8 cellular contexts compared by ENCODE assay signal in the genomic region with DNA sequence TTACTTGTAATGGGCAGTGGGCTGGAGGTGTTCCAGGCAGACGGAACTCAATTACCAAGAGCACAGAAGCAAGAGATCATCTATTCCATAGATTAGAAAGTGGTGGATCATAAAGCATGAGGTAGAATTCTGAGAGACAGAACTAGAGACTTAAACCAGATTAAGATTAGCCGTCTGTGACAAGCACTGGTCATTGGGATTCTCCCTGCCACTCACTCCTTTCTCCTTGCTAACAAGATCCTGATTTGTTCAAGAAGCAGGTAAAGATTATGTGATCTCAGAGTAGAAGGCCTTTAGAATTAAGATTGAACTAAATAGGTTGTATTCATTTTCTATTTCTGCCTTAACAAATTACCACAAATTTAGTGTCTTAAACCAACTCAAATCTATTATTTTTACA. TPM values are rescaled to one million over a fixed set of nuclear protein-coding genes. Genes with fewer than 3 reads are reported as not detected.
A peak's percentile ranks its signal among the peaks of the same experiment; 100 is the strongest.
DNase-seq lines count a peak whose midpoint lies in the region; ATAC-seq and TF ChIP-seq lines count a peak whose summit lies in the region.

No MANE protein-coding gene starts in this region.

- peak overlapping the region; percentile 97 for H3K4me3 Mint-ChIP-seq in MCF 10A (ENCODE audit: unreplicated experiment)
- H3K4me3 Mint-ChIP-seq in activated CD4-positive, alpha-beta memory T cell treated with anti-CD3 and anti-CD28 coated beads for 36 hours, result peak overlapping the region; percentile 95

- dilution Hi-C loops in mammary epithelial cell (cut with HindIII; ENCODE audit: low sequenced_read_pairs), result no loop called here

- H3K27ac Mint-ChIP-seq in MCF 10A (ENCODE audit: low read depth, unreplicated experiment), result peak overlapping the region; percentile 97
- H3K27ac Mint-ChIP-seq in activated CD4-positive, alpha-beta memory T cell treated with anti-CD3 and anti-CD28 coated beads for 36 hours, result peak overlapping the region; percentile 39

- H3K36me3 Mint-ChIP-seq in MCF 10A (ENCODE audit: insufficient read depth, unreplicated experiment), result peaks cover 11% of the 10 kb centered on the region
- H3K36me3 Mint-ChIP-seq in activated CD4-positive, alpha-beta memory T cell treated with anti-CD3 and anti-CD28 coated beads for 36 hours, result peaks cover 12% of the 10 kb centered on the region

- no TSS peak for BruUV-seq in MCF 10A (replicated peaks; lab: Mats Ljungman, UMichigan)
- no TSS peak for BruUV-seq in mammary epithelial cell (replicated peaks; lab: Mats Ljungman, UMichigan)

- H3K4me2 ChIP-seq in mammary epithelial cell (ENCODE audit: insufficient read depth, low read depth, low read length), result no peak overlapping the region

- peaks cover 2% of the 10 kb centered on the region for H3K27me3 ChIP-seq in mammary epithelial cell (ENCODE audit: insufficient read depth, low read length)
- H3K27me3 ChIP-seq in lower lobe of right lung (ENCODE audit: low read depth), result no peaks in the 10 kb centered on the region
- H3K27me3 ChIP-seq in tibial artery, result no peaks in the 10 kb centered on the region

- peaks cover 32% of the 10 kb centered on the region for H3K79me2 ChIP-seq in mammary epithelial cell (ENCODE audit: insufficient read depth, low read length)

- H4K20me1 ChIP-seq in mammary epithelial cell (ENCODE audit: insufficient read depth, low read length), result no peaks in the 10 kb centered on the region

- 94% methylated on average over 2 of the region's 2 CpGs for WGBS in mammary epithelial cell (ENCODE audit: low coverage, missing lambda C conversion rate)

- H3K36me3 ChIP-seq in mammary epithelial cell (ENCODE audit: insufficient read depth, low read length) (no peaks in the 10 kb centered on the region), lower lobe of right lung (no peaks in the 10 kb centered on the region), tibial artery (no peaks in the 10 kb centered on the region)

- H3K9me3 Mint-ChIP-seq in MCF 10A (ENCODE audit: unreplicated experiment), result no peaks in the 10 kb centered on the region
- no peaks in the 10 kb centered on the region for H3K9me3 Mint-ChIP-seq in activated CD4-positive, alpha-beta memory T cell treated with anti-CD3 and anti-CD28 coated beads for 36 hours

- no peak overlapping the region for H3K9ac ChIP-seq in mammary epithelial cell (ENCODE audit: insufficient read depth, low read length)

- H3K27ac ChIP-seq in mammary epithelial cell (ENCODE audit: insufficient read depth, low read depth, low read length) (no peak overlapping the region), lower lobe of right lung (peak overlapping the region; percentile 87), tibial artery (peak overlapping the region; percentile 90 to 92)

- POLR2A ChIA-PET in MCF 10A (lab: Yijun Ruan, JAX), result interaction anchor here (0.9 to 9.5 kb wide), 4 partner anchors 9 to 78 kb away, joined by 3 to 139 read pairs (median 12); no protein-coding TSS in a partner anchor
- POLR2A ChIA-PET in activated CD4-positive, alpha-beta memory T cell treated with anti-CD3 and anti-CD28 coated beads for 36 hours (lab: Charles Lee), result no interaction called here

- no peak overlapping the region for H2AFZ ChIP-seq in mammary epithelial cell (ENCODE audit: low read depth, low read length)

- DNase-seq in MCF 10A (ENCODE audit: unreplicated experiment) (no peak), mammary epithelial cell (no peak), lower lobe of right lung (no peak), tibial artery (no peak), KBM-7 (no peak)
- DNase-seq in activated CD4-positive, alpha-beta memory T cell treated with anti-CD3 and anti-CD28 coated beads for 36 hours, result no peak
- DNase-seq in stimulated activated CD4-positive, alpha-beta T cell treated with anti-CD3 and anti-CD28 coated beads, Interleukin-15, amount 100 ng/mL, for 24 hours, result no peak

- peaks cover 18% of the 10 kb centered on the region for H3K4me1 ChIP-seq in mammary epithelial cell (ENCODE audit: insufficient read depth, low read length)
- H3K4me1 ChIP-seq in lower lobe of right lung, result peaks cover 27% of the 10 kb centered on the region
- H3K4me1 ChIP-seq in tibial artery, result peaks cover 0 to 27% (median 21%) of the 10 kb centered on the region in 4 donors

- intact Hi-C loops in MCF 10A (cut with micrococcal nuclease) (loop anchor here (5.0 kb wide), 2 partner anchors 127 to 148 kb away; no protein-coding TSS in a partner anchor), mammary epithelial cell (cut with micrococcal nuclease) (loop anchor here (5.0 to 10.0 kb wide), 2 partner anchors 680 to 1458 kb away; partner anchors contain the start of gene NRIP1), lower lobe of right lung (cut with DNase I) (no loop called here), tibial artery (cut with DNase I; ENCODE audit: low total_unique reads) (loop anchor here (10.0 kb wide), 1 partner anchor 680 kb away; the partner anchor contains the start of gene NRIP1)
- intact Hi-C loops in activated CD4-positive, alpha-beta memory T cell treated with anti-CD3 and anti-CD28 coated beads for 36 hours (cut with micrococcal nuclease), result loop anchor here (5.0 kb wide), 4 partner anchors 127 to 1053 kb away; partner anchors contain the start of gene NRIP1

- CTCF ChIA-PET in MCF 10A (lab: Yijun Ruan, JAX) (interaction anchor here (0.5 to 1.2 kb wide), 3 partner anchors 23 to 1098 kb away, joined by 3 read pairs; no protein-coding TSS in a partner anchor), mammary epithelial cell (lab: Charles Lee; ENCODE audit: low non-redundant PET) (no interaction called here)
- CTCF ChIA-PET in activated CD4-positive, alpha-beta memory T cell treated with anti-CD3 and anti-CD28 coated beads for 36 hours (lab: Charles Lee), result no interaction called here

- H3K4me1 Mint-ChIP-seq in MCF 10A (ENCODE audit: insufficient read depth, unreplicated experiment), result peaks cover 8% of the 10 kb centered on the region
- peaks cover 25% of the 10 kb centered on the region for H3K4me1 Mint-ChIP-seq in activated CD4-positive, alpha-beta memory T cell treated with anti-CD3 and anti-CD28 coated beads for 36 hours (ENCODE audit: low read depth)

- H3K4me3 ChIP-seq in mammary epithelial cell (replicated peaks in 1 of 3; ENCODE audit: insufficient read depth in 1 of 3, low read depth in 2 of 3, low read length in 3 of 3) (no peak overlapping the region), lower lobe of right lung (peak overlapping the region; percentile 82), tibial artery (no peak overlapping the region)

- H3K27me3 Mint-ChIP-seq in MCF 10A (ENCODE audit: insufficient read depth, unreplicated experiment), result no peaks in the 10 kb centered on the region
- H3K27me3 Mint-ChIP-seq in activated CD4-positive, alpha-beta memory T cell treated with anti-CD3 and anti-CD28 coated beads for 36 hours, result no peaks in the 10 kb centered on the region

- no peaks in the 10 kb centered on the region for H3K9me3 ChIP-seq in mammary epithelial cell (replicated peaks; ENCODE audit: insufficient read depth, low read length)
- H3K9me3 ChIP-seq in lower lobe of right lung, result no peaks in the 10 kb centered on the region
- no peaks in the 10 kb centered on the region for H3K9me3 ChIP-seq in tibial artery

- ATAC-seq in lower lobe of right lung (no peak), HG03045 (IDR thresholded peaks at IDR 0.05; ENCODE audit: unreplicated experiment) (no peak)

- TF ChIP-seq CTCF in MCF 10A (IDR thresholded peaks at IDR 0.05; ENCODE audit: unreplicated experiment), result no peak
- no peak for TF ChIP-seq CTCF in mammary epithelial cell (conservative IDR thresholded peaks at IDR 0.05 in 1 of 2, IDR thresholded peaks at IDR 0.05 in 1 of 2; ENCODE audit: extremely low read depth in 1 of 2, insufficient read depth in 1 of 2, low read depth in 1 of 2, low read length in 2 of 2)
- TF ChIP-seq CTCF in lower lobe of right lung (IDR thresholded peaks at IDR 0.05), result no peak
- TF ChIP-seq CTCF in tibial artery (IDR thresholded peaks at IDR 0.05), result no peak

- in situ Hi-C loops in mammary epithelial cell (cut with MboI; ENCODE audit: low sequenced_read_pairs in 2 of 2) (no loop called here), KBM-7 (cut with MboI; ENCODE audit: low pct_unique_long_range_greater_than_20kb, low sequenced_read_pairs) (no loop called here)

RNA-seq across cellular contexts. Expression of gene HSPA13, which starts 1.5 kb away (rescaled TPM):
- total RNA-seq in MCF 10A (2022) (97.5 and 126 TPM in 2 replicates), mammary epithelial cell (10 to 100 TPM; 48.3 to 76.7 TPM), lower lobe of right lung (19.0 TPM)
- polyA plus RNA-seq in mammary epithelial cell, result 10.8 TPM
- 9.8 TPM for polyA minus RNA-seq in mammary epithelial cell
- 10 to 100 TPM; 48.5 to 49.1 TPM for total RNA-seq in activated CD4-positive, alpha-beta memory T cell treated with anti-CD3 and anti-CD28 coated beads for 36 hours
